ENCODE assay signal across 8 cellular contexts in genomic region chr7:92621641-92622429, GRCh38. TPM values are rescaled to one million over a fixed set of nuclear protein-coding genes. Genes with fewer than 3 reads are reported as not detected.
DNase-seq lines count a peak whose midpoint lies in the region; ATAC-seq, FAIRE-seq and TF ChIP-seq lines count a peak whose summit lies in the region.

No MANE protein-coding gene starts in this region.

- WGBS in A549 (ENCODE audit: missing lambda C conversion rate), result 61% methylated on average over 4 of the region's 4 CpGs

- peak overlapping the region; percentile 38 for H3K4me2 ChIP-seq in A549

- H3K4me3 ChIP-seq in A549, result no peak overlapping the region

- no peaks in the 10 kb centered on the region for H3K27me3 Mint-ChIP-seq in central memory CD8-positive, alpha-beta T cell
- no peaks in the 10 kb centered on the region for H3K27me3 Mint-ChIP-seq in stimulated activated naive CD8-positive, alpha-beta T cell treated with anti-CD3 and anti-CD28 coated beads, Interleukin-15, Interleukin-2, amounts not matched to agents 100 ng/mL and 50 ng/mL, for 24 hours

- POLR2A ChIA-PET in A549 (lab: Yijun Ruan, JAX), result interaction anchor here (0.7 kb wide), 1 partner anchor 74 kb away, joined by 3 read pairs; no protein-coding TSS in a partner anchor

- H3K9me3 ChIP-seq in A549, result no peaks in the 10 kb centered on the region

- H3K4me1 ChIP-seq in A549, result peaks cover 28% of the 10 kb centered on the region

- peaks cover 28% of the 10 kb centered on the region for H3K4me1 Mint-ChIP-seq in central memory CD8-positive, alpha-beta T cell
- peaks cover 60% of the 10 kb centered on the region for H3K4me1 Mint-ChIP-seq in stimulated activated naive CD8-positive, alpha-beta T cell treated with anti-CD3 and anti-CD28 coated beads, Interleukin-15, Interleukin-2, amounts not matched to agents 100 ng/mL and 50 ng/mL, for 24 hours (ENCODE audit: low read depth)

- no peak for TF ChIP-seq POLR2A in A549 (IDR thresholded peaks at IDR 0.05; ENCODE audit: low read length)

- TF ChIP-seq EP300 in A549 (IDR thresholded peaks at IDR 0.05), result no peak

- peak overlapping the region; percentile 50 to 78 for H3K27ac ChIP-seq in A549

- no peak for TF ChIP-seq CTCF in A549 (IDR thresholded peaks at IDR 0.05)

- peaks cover 2% of the 10 kb centered on the region for H3K36me3 Mint-ChIP-seq in central memory CD8-positive, alpha-beta T cell (ENCODE audit: insufficient read depth)
- H3K36me3 Mint-ChIP-seq in stimulated activated naive CD8-positive, alpha-beta T cell treated with anti-CD3 and anti-CD28 coated beads, Interleukin-15, Interleukin-2, amounts not matched to agents 100 ng/mL and 50 ng/mL, for 24 hours (ENCODE audit: low read depth), result peaks cover 72% of the 10 kb centered on the region

- ATAC-seq in A549, result peak; percentile 59 to 71
- ATAC-seq in GM19372 (IDR thresholded peaks at IDR 0.05; ENCODE audit: low read depth, unreplicated experiment), result peak; percentile 47
- peak; percentile 32 for ATAC-seq in HG03558 (IDR thresholded peaks at IDR 0.05; ENCODE audit: extremely low read depth, unreplicated experiment)
- ATAC-seq in central memory CD8-positive, alpha-beta T cell (replicated peaks; ENCODE audit: extremely low read depth, poor library complexity, severe bottlenecking), result no peak

- H3K9me3 Mint-ChIP-seq in central memory CD8-positive, alpha-beta T cell, result no peaks in the 10 kb centered on the region
- peaks cover 3% of the 10 kb centered on the region for H3K9me3 Mint-ChIP-seq in stimulated activated naive CD8-positive, alpha-beta T cell treated with anti-CD3 and anti-CD28 coated beads, Interleukin-15, Interleukin-2, amounts not matched to agents 100 ng/mL and 50 ng/mL, for 24 hours

- H3K4me3 Mint-ChIP-seq in central memory CD8-positive, alpha-beta T cell, result no peak overlapping the region
- peak overlapping the region; percentile 58 for H3K4me3 Mint-ChIP-seq in stimulated activated naive CD8-positive, alpha-beta T cell treated with anti-CD3 and anti-CD28 coated beads, Interleukin-15, Interleukin-2, amounts not matched to agents 100 ng/mL and 50 ng/mL, for 24 hours

- no peak for FAIRE-seq in A549 (lab: Jason Lieb, UNC)

- DNase-seq in A549 (ENCODE audit: low read depth in 1 of 2, low spot score in 1 of 2) (no peak), NCI-H1694 treated with DMSO at 0.1 percent for 48 hours (lab: John Stamatoyannopoulos, UW) (no peak), hippocampal formation (lab: John Stamatoyannopoulos, UW) (no peak), NCI-H2196 treated with DMSO at 0.1 percent for 48 hours (lab: John Stamatoyannopoulos, UW; ENCODE audit: unreplicated experiment) (no peak)
- no peak for DNase-seq in central memory CD8-positive, alpha-beta T cell (ENCODE audit: low spot score in 2 of 2)

- CTCF ChIA-PET in A549 (lab: Yijun Ruan, JAX), result interaction anchor here (0.6 to 6.4 kb wide), 42 partner anchors 7 to 530 kb away, joined by 3 to 62 read pairs (median 4); no protein-coding TSS in a partner anchor

- peak overlapping the region; percentile 32 for H3K27ac Mint-ChIP-seq in central memory CD8-positive, alpha-beta T cell (ENCODE audit: low read depth)
- peak overlapping the region; percentile 96 for H3K27ac Mint-ChIP-seq in stimulated activated naive CD8-positive, alpha-beta T cell treated with anti-CD3 and anti-CD28 coated beads, Interleukin-15, Interleukin-2, amounts not matched to agents 100 ng/mL and 50 ng/mL, for 24 hours

- no peak for TF ChIP-seq RAD21 in A549 (conservative IDR thresholded peaks at IDR 0.05 in 1 of 2, IDR thresholded peaks at IDR 0.05 in 1 of 2)

TF ChIP-seq in A549, 52 proteins besides CTCF, POLR2A, EP300 and RAD21:
- TF ChIP-seq TFCP2L1 (CRISPR knock-in tag; IDR thresholded peaks at IDR 0.05) (no peak), USF2 (IDR thresholded peaks at IDR 0.05) (no peak), CHD2 (IDR thresholded peaks at IDR 0.05; ENCODE audit: low read length, partially characterized antibody) (no peak)

RNA-seq across cellular contexts. Expression of gene FAM133B, which starts 31.6 kb away (rescaled TPM):
- polyA plus RNA-seq in A549 (2011; rRNA removed) (18.3 and 33.6 TPM in 2 replicates), A549 (2017; fragmentation: RNase III; extraction: RNeasy Plus Mini Kit Qiagen cat#74134 plus additional on column Dnase treatment) (25.6 to 29.3 TPM (median 26.7 TPM) in 3 replicates)
- polyA plus RNA-seq in A549 (2012; cell fraction: cytosol; rRNA removed), result 6.2 and 7.9 TPM in 2 replicates
- 5.8 and 12.2 TPM in 2 replicates for polyA plus RNA-seq in A549 (2012; cell fraction: nucleus; rRNA removed)
- 12.2 and 13.2 TPM in 2 replicates for polyA minus RNA-seq in A549 (2011; rRNA and poly(A)+ RNA removed)
